ENCODE assay signal across 1 cellular context in genomic region chr3:36931424-36931823, GRCh38.
TF ChIP-seq lines count a peak whose summit lies in the region.

No MANE protein-coding gene starts in this region.

TF ChIP-seq in HepG2, 621 proteins besides CTCF, POLR2A, EP300 and RAD21:
- TF ChIP-seq ZNF121 (CRISPR knock-in tag; IDR thresholded peaks at IDR 0.05) = peak; percentile 65; the same call in 1 of the 2 replicates
